Comparison of ENCODE assay signal across 9 cellular contexts in genomic region chr15:96504371-96504770, GRCh38.
"Had no signal": no experiment of that assay in that cellular context is flagged by ENCODE, and none has a peak within 500 bp of the region (broad histone marks: within the 10 kb centered on the region; RNA-seq: fewer than 3 reads in every experiment).

No MANE protein-coding gene starts in this region.

- DNase-seq: GM23248, GOT3, H7, HFFc6, IMR-90, KBM-7 had no signal

- H3K4me3 ChIP-seq: GM23248, HAP-1 had no signal

- H3K27ac ChIP-seq: GM23248, KMS-11 had no signal

- H3K9me3 ChIP-seq: HAP-1 had no signal

- H3K4me1 ChIP-seq: HAP-1 had no signal

- H3K36me3 ChIP-seq: HAP-1 had no signal

- ATAC-seq: HCT116 had no signal
